8 cellular contexts compared by ENCODE assay signal in genomic region chr9:113274474-113275146, GRCh38. TPM values are rescaled to one million over a fixed set of nuclear protein-coding genes. Genes with fewer than 3 reads are reported as not detected.
A peak's percentile ranks its signal among the peaks of the same experiment; 100 is the strongest.
DNase-seq lines count a peak whose midpoint lies in the region; FAIRE-seq and TF ChIP-seq lines count a peak whose summit lies in the region.

No MANE protein-coding gene starts in this region.

- peak; percentile 29 for DNase-seq in activated naive CD4-positive, alpha-beta T cell treated with anti-CD3 and anti-CD28 coated beads, Interleukin-2, amount 10 ng/mL, durations not matched to agents 7 days and 5 days
- no peak for DNase-seq in activated naive CD4-positive, alpha-beta T cell treated with Interleukin-2 at 50 U/mL for 16 hours
- DNase-seq in H9 (no peak), NAMALWA (ENCODE audit: low spot score) (peak; percentile 86), SKM-1 treated with dmso at 0.1 percent for 144 hours (lab: John Stamatoyannopoulos, UW; ENCODE audit: unreplicated experiment) (peak; percentile 42), endothelial cell of umbilical vein (ENCODE audit: low read depth, low spot score) (peak; percentile 66), mesendoderm (peak; percentile 77), tibial nerve (ENCODE audit: low spot score in 2 of 2) (peak in 1 of 2 donors; percentile 64)

- no CpG with 5 or more reads among the region's 15 CpGs for WGBS in H9 (ENCODE audit: extremely low coverage, insufficient read length, low lambda C conversion rate)
- no CpG with 5 or more reads among the region's 15 CpGs for WGBS in mesendoderm (ENCODE audit: extremely low coverage, insufficient coverage, low lambda C conversion rate)
- 1 to 2% methylated on average over 15 of the region's 15 CpGs for WGBS in tibial nerve, 2 donors

- no peaks in the 10 kb centered on the region for H3K79me1 ChIP-seq in H9 (ENCODE audit: insufficient read depth, low read depth, low read length, poor library complexity, severe bottlenecking)
- peaks cover 9% of the 10 kb centered on the region for H3K79me1 ChIP-seq in mesendoderm (ENCODE audit: low read length)

- dilution Hi-C loops in endothelial cell of umbilical vein (cut with MboI; ENCODE audit: extremely low pct_ligation_motif_present, low sequenced_read_pairs) = no loop called here

- H3K36me3 ChIP-seq in endothelial cell of umbilical vein (ENCODE audit: control insufficient read depth in 2 of 2, extremely low read depth in 1 of 2, insufficient read depth in 2 of 2, low read length in 2 of 2) = peaks cover 15% of the 10 kb centered on the region in 2 experiments
- no peaks in the 10 kb centered on the region for H3K36me3 ChIP-seq in mesendoderm (ENCODE audit: control insufficient read depth, insufficient read depth, low read length)
- peaks cover 2 to 66% (median 22%) of the 10 kb centered on the region in 3 donors for H3K36me3 ChIP-seq in tibial nerve

- H2BK15ac ChIP-seq in H9 (ENCODE audit: low read depth, low read length) (no peak overlapping the region), mesendoderm (replicated peaks; ENCODE audit: low read depth) (no peak overlapping the region)

- no peak overlapping the region for H4K8ac ChIP-seq in H9 (replicated peaks; ENCODE audit: insufficient read length, low read depth, low read length)
- peak overlapping the region; percentile 95 for H4K8ac ChIP-seq in mesendoderm (ENCODE audit: low read depth, low read length)

- H3K27ac ChIP-seq in H9 (ENCODE audit: insufficient read length, low read depth, low read length) (no peak overlapping the region), endothelial cell of umbilical vein (ENCODE audit: insufficient read depth, low read depth, low read length) (peak overlapping the region; percentile 94), mesendoderm (ENCODE audit: low read depth, low read length) (peak overlapping the region; percentile 37), tibial nerve (peak overlapping the region; percentile 91 to 97 (median 94))

- H3K23me2 ChIP-seq in H9 (ENCODE audit: insufficient read length, low read depth, low read length, poor library complexity, severe bottlenecking) = peaks cover 8% of the 10 kb centered on the region

- H3K4me3 Mint-ChIP-seq in activated naive CD4-positive, alpha-beta T cell treated with anti-CD3 and anti-CD28 coated beads, Interleukin-2, amount 10 ng/mL, durations not matched to agents 7 days and 5 days = no peak overlapping the region
- H3K4me3 Mint-ChIP-seq in H9 = no peak overlapping the region

- H3K4me1 Mint-ChIP-seq in activated naive CD4-positive, alpha-beta T cell treated with anti-CD3 and anti-CD28 coated beads, Interleukin-2, amount 10 ng/mL, durations not matched to agents 7 days and 5 days = peaks cover 18% of the 10 kb centered on the region
- peaks cover 7 to 9% of the 10 kb centered on the region in 2 experiments for H3K4me1 Mint-ChIP-seq in H9

- H3K18ac ChIP-seq in H9 (ENCODE audit: insufficient read length, low read depth, low read length) = no peak overlapping the region
- peak overlapping the region; percentile 42 for H3K18ac ChIP-seq in mesendoderm (ENCODE audit: low read length)

- H3K23ac ChIP-seq in H9 (ENCODE audit: insufficient read length, low read depth, low read length) = no peak overlapping the region
- H3K23ac ChIP-seq in mesendoderm (ENCODE audit: low read length) = no peak overlapping the region

- H4K91ac ChIP-seq in H9 (ENCODE audit: insufficient read length, low read depth, low read length) = no peak overlapping the region

- no peaks in the 10 kb centered on the region for H3K9me3 Mint-ChIP-seq in activated naive CD4-positive, alpha-beta T cell treated with anti-CD3 and anti-CD28 coated beads, Interleukin-2, amount 10 ng/mL, durations not matched to agents 7 days and 5 days
- H3K9me3 Mint-ChIP-seq in H9 = no peaks in the 10 kb centered on the region

- POLR2A ChIA-PET in endothelial cell of umbilical vein (lab: Charles Lee) = interaction anchor here (0.6 to 1.7 kb wide), 9 partner anchors 20 to 400 kb away, joined by 3 to 9 read pairs (median 5); partner anchors contain the start of genes ALAD, C9orf43, FKBP15 and POLE3

- H3K9me3 ChIP-seq in H9 (ENCODE audit: control insufficient read depth, low read depth, low read length) (no peaks in the 10 kb centered on the region), endothelial cell of umbilical vein (replicated peaks; ENCODE audit: control insufficient read depth, insufficient read depth, low read length) (no peaks in the 10 kb centered on the region), tibial nerve (no peaks in the 10 kb centered on the region)

- no peaks in the 10 kb centered on the region for H3K27me3 ChIP-seq in H9 (ENCODE audit: insufficient read depth, low read length)
- no peaks in the 10 kb centered on the region for H3K27me3 ChIP-seq in endothelial cell of umbilical vein (ENCODE audit: control insufficient read depth in 2 of 2, insufficient read depth in 2 of 2, low read length in 2 of 2)
- no peaks in the 10 kb centered on the region for H3K27me3 ChIP-seq in mesendoderm (ENCODE audit: insufficient read depth, low read length, poor library complexity)
- H3K27me3 ChIP-seq in tibial nerve = no peaks in the 10 kb centered on the region

- H2BK20ac ChIP-seq in H9 (ENCODE audit: low read depth, low read length, poor library complexity, severe bottlenecking) = no peak overlapping the region

- TF ChIP-seq CTCF in H9 (conservative IDR thresholded peaks at IDR 0.05) (peak; percentile 81), endothelial cell of umbilical vein (IDR thresholded peaks at IDR 0.05; ENCODE audit: extremely low read depth in 1 of 2, insufficient read depth in 1 of 2, low read depth in 1 of 2, low read length in 2 of 2) (peak; percentile 50 to 52), tibial nerve (IDR thresholded peaks at IDR 0.05) (peak; percentile 51 to 77 (median 64))

- H2BK12ac ChIP-seq in H9 (ENCODE audit: insufficient read length, low read depth, low read length) = no peak overlapping the region

- TSS peak; percentile 47 for BruUV-seq in endothelial cell of umbilical vein (replicated peaks; lab: Mats Ljungman, UMichigan)

- TF ChIP-seq POLR2A in endothelial cell of umbilical vein (IDR thresholded peaks at IDR 0.05; ENCODE audit: low read depth, low read length) = no peak
- TF ChIP-seq POLR2A in tibial nerve (IDR thresholded peaks at IDR 0.05) = no peak

- TF ChIP-seq EP300 in tibial nerve (IDR thresholded peaks at IDR 0.05) = no peak

- peaks cover 1% of the 10 kb centered on the region; the same call in 1 of the 2 replicates for H3K79me2 ChIP-seq in H9 (ENCODE audit: insufficient read depth, low read length)
- peaks cover 21% of the 10 kb centered on the region for H3K79me2 ChIP-seq in endothelial cell of umbilical vein (ENCODE audit: control insufficient read depth, insufficient read depth, low read length)
- H3K79me2 ChIP-seq in mesendoderm (ENCODE audit: control insufficient read depth, insufficient read depth, low read length) = peaks cover 10% of the 10 kb centered on the region

- H2BK5ac ChIP-seq in H9 (ENCODE audit: insufficient read length, low read length) (no peak overlapping the region), mesendoderm (ENCODE audit: low read length) (no peak overlapping the region)

- CTCF ChIA-PET in activated naive CD4-positive, alpha-beta T cell treated with anti-CD3 and anti-CD28 coated beads, Interleukin-2, amount 10 ng/mL, durations not matched to agents 7 days and 5 days (lab: Charles Lee) = interaction anchor here (0.7 to 4.8 kb wide), 28 partner anchors 8 to 382 kb away, joined by 3 to 66 read pairs (median 5); partner anchors contain the start of genes ALAD, FKBP15, POLE3 and SLC31A1
- CTCF ChIA-PET in endothelial cell of umbilical vein (lab: Charles Lee) = interaction anchor here (0.6 to 4.4 kb wide), 26 partner anchors 17 to 383 kb away, joined by 3 to 52 read pairs (median 4); partner anchors contain the start of genes ALAD, C9orf43, FKBP15 and POLE3

- H3K9me1 ChIP-seq in endothelial cell of umbilical vein (replicated peaks; ENCODE audit: control insufficient read depth, extremely low read depth, insufficient read depth, low read length) = no peaks in the 10 kb centered on the region

- H2AFZ ChIP-seq in H9 (ENCODE audit: low read length) = no peak overlapping the region
- H2AFZ ChIP-seq in endothelial cell of umbilical vein (ENCODE audit: low read depth, low read length) = peak overlapping the region; percentile 26

- H4K20me1 ChIP-seq in H9 (ENCODE audit: control insufficient read depth, insufficient read depth, insufficient read length) = no peaks in the 10 kb centered on the region
- H4K20me1 ChIP-seq in endothelial cell of umbilical vein (replicated peaks; ENCODE audit: control insufficient read depth, extremely low read depth, insufficient read depth, low read length) = no peaks in the 10 kb centered on the region

- no peaks in the 10 kb centered on the region for H3K27me3 Mint-ChIP-seq in activated naive CD4-positive, alpha-beta T cell treated with anti-CD3 and anti-CD28 coated beads, Interleukin-2, amount 10 ng/mL, durations not matched to agents 7 days and 5 days
- no peaks in the 10 kb centered on the region for H3K27me3 Mint-ChIP-seq in H9 (ENCODE audit: low read depth)

- no peak overlapping the region for H3T11ph ChIP-seq in H9 (ENCODE audit: low read length)

- H2BK120ac ChIP-seq in H9 (ENCODE audit: low read depth, low read length, poor library complexity, severe bottlenecking) = no peak overlapping the region
- no peak overlapping the region for H2BK120ac ChIP-seq in mesendoderm (ENCODE audit: low read depth, low read length)

- H4K5ac ChIP-seq in H9 (ENCODE audit: insufficient read length, low read depth, low read length) (no peak overlapping the region), mesendoderm (ENCODE audit: low read length) (no peak overlapping the region)

- H3K27ac Mint-ChIP-seq in activated naive CD4-positive, alpha-beta T cell treated with anti-CD3 and anti-CD28 coated beads, Interleukin-2, amount 10 ng/mL, durations not matched to agents 7 days and 5 days = no peak overlapping the region
- H3K27ac Mint-ChIP-seq in H9 = no peak overlapping the region; a peak in 1 of 7 replicates

- intact Hi-C loops in endothelial cell of umbilical vein (cut with micrococcal nuclease) = loop anchor here (1.0 to 2.0 kb wide), 9 partner anchors 53 to 408 kb away; partner anchors contain the start of genes ALAD, C9orf43, FKBP15 and POLE3

- no peak overlapping the region for H3K56ac ChIP-seq in H9 (ENCODE audit: insufficient read length, low read depth, low read length)
- peak overlapping the region; percentile 93 for H3K56ac ChIP-seq in mesendoderm (ENCODE audit: low read length)

- peak overlapping the region; percentile 55 to 81 (median 74) for H3K4me3 ChIP-seq in endothelial cell of umbilical vein (replicated peaks in 1 of 3; ENCODE audit: insufficient read depth in 1 of 3, low read depth in 1 of 3, low read length in 3 of 3)
- H3K4me3 ChIP-seq in mesendoderm (ENCODE audit: low read length) = peak overlapping the region; percentile 91
- peak overlapping the region; percentile 72 to 78 (median 77) for H3K4me3 ChIP-seq in tibial nerve

- H3K4me2 ChIP-seq in H9 (ENCODE audit: insufficient read depth, insufficient read length, low read length) (peak overlapping the region; percentile 88), endothelial cell of umbilical vein (ENCODE audit: insufficient read depth, low read length) (peak overlapping the region; percentile 75), mesendoderm (ENCODE audit: low read length) (peak overlapping the region; percentile 99)

- no peak overlapping the region for H2AK5ac ChIP-seq in H9 (ENCODE audit: insufficient read length, low read length)
- H2AK5ac ChIP-seq in mesendoderm (ENCODE audit: low read length) = peak overlapping the region; percentile 88

- peak; percentile 31 for FAIRE-seq in endothelial cell of umbilical vein (lab: Jason Lieb, UNC)

- H3K4me1 ChIP-seq in H9 (ENCODE audit: insufficient read depth, low read length) (no peaks in the 10 kb centered on the region; the same call in 1 of the 2 replicates), endothelial cell of umbilical vein (ENCODE audit: control insufficient read depth, extremely low read depth, insufficient read depth, low read length) (peaks cover 13% of the 10 kb centered on the region), mesendoderm (ENCODE audit: control insufficient read depth, low read depth, low read length) (peaks cover 1% of the 10 kb centered on the region), tibial nerve (peaks cover 5 to 40% (median 10%) of the 10 kb centered on the region in 4 donors)

- H3K36me3 Mint-ChIP-seq in activated naive CD4-positive, alpha-beta T cell treated with anti-CD3 and anti-CD28 coated beads, Interleukin-2, amount 10 ng/mL, durations not matched to agents 7 days and 5 days = peaks cover 38% of the 10 kb centered on the region
- peaks cover 19 to 55% (median 53%) of the 10 kb centered on the region in 3 experiments; a peak in 6 of 7 replicates for H3K36me3 Mint-ChIP-seq in H9 (ENCODE audit: insufficient read depth in 1 of 3, low read depth in 3 of 3)

- H3K14ac ChIP-seq in H9 (ENCODE audit: insufficient read depth, low read length) = no peak overlapping the region

- H3K4ac ChIP-seq in H9 (ENCODE audit: low read depth, low read length) = no peak overlapping the region
- H3K4ac ChIP-seq in mesendoderm (ENCODE audit: low read depth, low read length) = no peak overlapping the region

- peak overlapping the region; percentile 64 for H3K9ac ChIP-seq in H9 (ENCODE audit: extremely low read depth, insufficient read length, low read length)
- peak overlapping the region; percentile 95 for H3K9ac ChIP-seq in endothelial cell of umbilical vein (replicated peaks; ENCODE audit: extremely low read depth, insufficient read depth, low read length)
- peak overlapping the region; percentile 86 for H3K9ac ChIP-seq in mesendoderm (ENCODE audit: low read length)

RNA-seq across cellular contexts. Expression of gene CDC26, which starts 0.8 kb away (rescaled TPM):
- total RNA-seq in H9 (2021) (37.8 and 38.6 TPM in 2 replicates), endothelial cell of umbilical vein (36.9 and 37.5 TPM in 2 replicates), tibial nerve (10 to 100 TPM; 16.3 to 39.1 (median 26.8) TPM)
- 17.6 and 25.7 TPM in 2 replicates for polyA plus RNA-seq in endothelial cell of umbilical vein
- 37.8 and 38.3 TPM in 2 replicates for polyA plus RNA-seq in endothelial cell of umbilical vein (2011; cell fraction: cytosol; rRNA removed)
- polyA plus RNA-seq in endothelial cell of umbilical vein (2011; cell fraction: nucleus; rRNA removed) = 14.9 and 23.6 TPM in 2 replicates
- polyA plus RNA-seq in endothelial cell of umbilical vein (2012) = 55.8 and 60.6 TPM in 2 replicates
- 16.8 and 18.9 TPM in 2 replicates for polyA minus RNA-seq in endothelial cell of umbilical vein
- polyA minus RNA-seq in endothelial cell of umbilical vein (2011; cell fraction: cytosol; rRNA and poly(A)+ RNA removed) = 10.1 TPM
- 3.6 and 6.0 TPM in 2 replicates for polyA minus RNA-seq in endothelial cell of umbilical vein (2011; cell fraction: nucleus; rRNA and poly(A)+ RNA removed)
- 75.8 TPM for polyA plus RNA-seq in mesendoderm (2013, experiment 1 of 2)
- 71.7 TPM for polyA plus RNA-seq in mesendoderm (2013, experiment 2 of 2)

RNA-seq across cellular contexts. Expression of gene PRPF4, which starts 0.8 kb away (rescaled TPM):
- total RNA-seq in H9 (2021) (48.5 and 49.8 TPM in 2 replicates), endothelial cell of umbilical vein (24.2 and 25.8 TPM in 2 replicates), tibial nerve (10 to 100 TPM in 2 of 4 donors, 1 to 10 TPM in 2; 9.0 to 14.4 (median 10.9) TPM)
- polyA plus RNA-seq in endothelial cell of umbilical vein = 10.0 and 12.9 TPM in 2 replicates
- polyA plus RNA-seq in endothelial cell of umbilical vein (2011; cell fraction: cytosol; rRNA removed) = 18.6 and 20.8 TPM in 2 replicates
- polyA plus RNA-seq in endothelial cell of umbilical vein (2011; cell fraction: nucleus; rRNA removed) = 13.3 and 15.2 TPM in 2 replicates
- polyA plus RNA-seq in endothelial cell of umbilical vein (2012) = 29.0 and 37.2 TPM in 2 replicates
- 12.5 and 16.4 TPM in 2 replicates for polyA minus RNA-seq in endothelial cell of umbilical vein
- polyA minus RNA-seq in endothelial cell of umbilical vein (2011; cell fraction: cytosol; rRNA and poly(A)+ RNA removed) = 18.4 TPM
- polyA minus RNA-seq in endothelial cell of umbilical vein (2011; cell fraction: nucleus; rRNA and poly(A)+ RNA removed) = 4.9 and 10.3 TPM in 2 replicates
- 29.3 TPM for polyA plus RNA-seq in mesendoderm (2013, experiment 1 of 2)
- polyA plus RNA-seq in mesendoderm (2013, experiment 2 of 2) = 29.9 TPM

RNA-seq across cellular contexts. Expression of gene RNF183, which starts 28.6 kb away (rescaled TPM):
- total RNA-seq in H9 (2021) (0.33 TPM in 1 of 2 replicates, not detected in the other), endothelial cell of umbilical vein (not detected in 2 replicates), tibial nerve (under 1 TPM in 1 of 4 donors, not detected in 3; 0.20 TPM)
- polyA plus RNA-seq in endothelial cell of umbilical vein = not detected in 2 replicates
- polyA plus RNA-seq in endothelial cell of umbilical vein (2011; cell fraction: cytosol; rRNA removed) = not detected in 2 replicates
- 0.29 and 0.37 TPM in 2 replicates for polyA plus RNA-seq in endothelial cell of umbilical vein (2011; cell fraction: nucleus; rRNA removed)
- polyA plus RNA-seq in endothelial cell of umbilical vein (2012) = not detected in 2 replicates
- polyA minus RNA-seq in endothelial cell of umbilical vein = 0.11 TPM in 1 of 2 replicates, not detected in the other
- not detected for polyA minus RNA-seq in endothelial cell of umbilical vein (2011; cell fraction: cytosol; rRNA and poly(A)+ RNA removed)
- not detected in 2 replicates for polyA minus RNA-seq in endothelial cell of umbilical vein (2011; cell fraction: nucleus; rRNA and poly(A)+ RNA removed)
- polyA plus RNA-seq in mesendoderm (2013, experiment 1 of 2) = not detected
- not detected for polyA plus RNA-seq in mesendoderm (2013, experiment 2 of 2)

RNA-seq across cellular contexts. Expression of gene SLC31A1, which starts 53.3 kb away (rescaled TPM):
- total RNA-seq in H9 (2021) = 34.4 and 34.8 TPM in 2 replicates
- total RNA-seq in endothelial cell of umbilical vein = 20.8 and 22.7 TPM in 2 replicates
- 11.3 and 13.5 TPM in 2 replicates for polyA plus RNA-seq in endothelial cell of umbilical vein
- 13.5 and 14.7 TPM in 2 replicates for polyA plus RNA-seq in endothelial cell of umbilical vein (2011; cell fraction: cytosol; rRNA removed)
- 4.1 and 5.5 TPM in 2 replicates for polyA plus RNA-seq in endothelial cell of umbilical vein (2011; cell fraction: nucleus; rRNA removed)
- 23.8 and 24.1 TPM in 2 replicates for polyA plus RNA-seq in endothelial cell of umbilical vein (2012)
- polyA minus RNA-seq in endothelial cell of umbilical vein = 19.5 and 20.4 TPM in 2 replicates
- polyA minus RNA-seq in endothelial cell of umbilical vein (2011; cell fraction: cytosol; rRNA and poly(A)+ RNA removed) = 16.5 TPM
- 5.2 and 6.4 TPM in 2 replicates for polyA minus RNA-seq in endothelial cell of umbilical vein (2011; cell fraction: nucleus; rRNA and poly(A)+ RNA removed)
- polyA plus RNA-seq in mesendoderm (2013, experiment 1 of 2) = 21.4 TPM
- polyA plus RNA-seq in mesendoderm (2013, experiment 2 of 2) = 21.1 TPM
- 10 to 100 TPM in 2 of 4 donors, 1 to 10 TPM in 2; 6.5 to 12.9 (median 10.6) TPM for total RNA-seq in tibial nerve

RNA-seq across cellular contexts. Expression of gene FKBP15, which starts 53.5 kb away (rescaled TPM):
- total RNA-seq in H9 (2021) (18.5 and 19.3 TPM in 2 replicates), endothelial cell of umbilical vein (24.6 and 26.8 TPM in 2 replicates), tibial nerve (10 to 100 TPM; 25.7 to 43.8 (median 29.2) TPM)
- polyA plus RNA-seq in endothelial cell of umbilical vein = 16.8 and 24.7 TPM in 2 replicates
- 18.5 and 19.9 TPM in 2 replicates for polyA plus RNA-seq in endothelial cell of umbilical vein (2011; cell fraction: cytosol; rRNA removed)
- polyA plus RNA-seq in endothelial cell of umbilical vein (2011; cell fraction: nucleus; rRNA removed) = 54.7 and 64.3 TPM in 2 replicates
- polyA plus RNA-seq in endothelial cell of umbilical vein (2012) = 22.2 and 25.2 TPM in 2 replicates
- polyA minus RNA-seq in endothelial cell of umbilical vein = 60.2 and 61.6 TPM in 2 replicates
- polyA minus RNA-seq in endothelial cell of umbilical vein (2011; cell fraction: cytosol; rRNA and poly(A)+ RNA removed) = 22.2 TPM
- polyA minus RNA-seq in endothelial cell of umbilical vein (2011; cell fraction: nucleus; rRNA and poly(A)+ RNA removed) = 40.1 and 49.2 TPM in 2 replicates
- 11.1 TPM for polyA plus RNA-seq in mesendoderm (2013, experiment 1 of 2)
- 11.8 TPM for polyA plus RNA-seq in mesendoderm (2013, experiment 2 of 2)

Comparison
In these comparisons a context has a peak if more than half of its experiments do, and no peak if none do; other contexts are left out.
1. DNase-seq: peak in activated naive CD4-positive, alpha-beta T cell treated with anti-CD3 and anti-CD28 coated beads, Interleukin-2, amount 10 ng/mL, durations not matched to agents 7 days and 5 days (single experiment), NAMALWA (single experiment), SKM-1 treated with dmso at 0.1 percent for 144 hours (single experiment), endothelial cell of umbilical vein (single experiment) and mesendoderm (single experiment); none in activated naive CD4-positive, alpha-beta T cell treated with Interleukin-2 at 50 U/mL for 16 hours (single experiment) and H9 (single experiment).
2. Peak in every context shown above with its lines, with median percentiles within 50 percentile points of each other: H3K4me2 ChIP-seq, H3K9ac ChIP-seq, CTCF ChIP-seq and H3K4me3 ChIP-seq.